8 cellular contexts compared by ENCODE assay signal in genomic region chr7:11343818-11344413, GRCh38.
DNase-seq lines count a peak whose midpoint lies in the region; ATAC-seq and TF ChIP-seq lines count a peak whose summit lies in the region.

No MANE protein-coding gene starts in this region.

- DNase-seq in AML-193 (lab: John Stamatoyannopoulos, UW) (peak; percentile 38 to 44), M059J (ENCODE audit: low read depth) (peak; percentile 48), SK-MEL-5 (ENCODE audit: low read depth, low spot score) (peak; percentile 72), fibroblast of pulmonary artery (ENCODE audit: low read depth) (peak; percentile 63), retina (peak; percentile 75), posterior cingulate gyrus (no peak)

- intact Hi-C loops in posterior cingulate gyrus (cut with DNase I) = loop anchor here (5.0 kb wide), 1 partner anchor 932 kb away; no protein-coding TSS in a partner anchor

- ATAC-seq in GM19467 (IDR thresholded peaks at IDR 0.05; ENCODE audit: unreplicated experiment) = no peak

- H3K4me3 ChIP-seq in GM12875 (ENCODE audit: low read depth, low read length) (no peak overlapping the region), fibroblast of pulmonary artery (replicated peaks; ENCODE audit: low read depth, low read length) (no peak overlapping the region)

- in situ Hi-C loops in SK-MEL-5 (cut with HindIII; ENCODE audit: low pct_unique_long_range_greater_than_20kb, low sequenced_read_pairs) = no loop called here

- peak; percentile 39; the same call in 1 of the 2 replicates for TF ChIP-seq CTCF in GM12875 (IDR thresholded peaks at IDR 0.05; ENCODE audit: borderline replicate concordance, insufficient read depth, low read depth, low read length)
- peak; percentile 75 for TF ChIP-seq CTCF in fibroblast of pulmonary artery (IDR thresholded peaks at IDR 0.05; ENCODE audit: low read length, missing control alignments)

Comparison
In these comparisons a context has a peak if more than half of its experiments do, and no peak if none do; other contexts are left out.
1. DNase-seq: peak in AML-193 (2 of 2), M059J (single experiment), SK-MEL-5 (single experiment), fibroblast of pulmonary artery (single experiment) and retina (single experiment); none in posterior cingulate gyrus (0 of 10).